Comparison of ENCODE assay signal across 1 cellular context in genomic region chr11:64743591-64744543, GRCh38.
TF ChIP-seq lines count a peak whose summit lies in the region.

Gene RASGRP2, minus strand, starts transcription at chr11:64744142. Its CDS starts 1,276 bp downstream, at chr11:64742866.

TF ChIP-seq in K562, 482 proteins besides CTCF, POLR2A, EP300 and RAD21 (continued from another document and continues in another):
- TF ChIP-seq ZNF511 (CRISPR knock-in tag; IDR thresholded peaks at IDR 0.05) (no peak), ZFPM2 (CRISPR knock-in tag; IDR thresholded peaks at IDR 0.05) (no peak), GABPA (tag; conservative IDR thresholded peaks at IDR 0.05; ENCODE audit: low read depth) (no peak), NFXL1 (CRISPR knock-in tag; IDR thresholded peaks at IDR 0.05) (no peak), BRD9 (IDR thresholded peaks at IDR 0.05; ENCODE audit: low read depth, partially characterized antibody) (peak; percentile 40), TCF7L2 (IDR thresholded peaks at IDR 0.05; ENCODE audit: low read depth, low read length) (no peak), CGGBP1 (CRISPR knock-in tag; IDR thresholded peaks at IDR 0.05) (no peak), ARID4B (CRISPR knock-in tag; IDR thresholded peaks at IDR 0.05) (no peak; the same call in 1 of the 2 replicates), GATAD2A (IDR thresholded peaks at IDR 0.05) (no peak), POLR2AphosphoS2 (IDR thresholded peaks at IDR 0.05; ENCODE audit: low read length) (no peak), ZNF79 (CRISPR knock-in tag; IDR thresholded peaks at IDR 0.05; ENCODE audit: low read depth) (no peak), BDP1 (IDR thresholded peaks at IDR 0.05; ENCODE audit: insufficient read depth, insufficient read length) (no peak), FOXJ2 (tag; IDR thresholded peaks at IDR 0.05) (no peak), POLR2G (IDR thresholded peaks at IDR 0.05; ENCODE audit: low read depth, low read length) (peak; percentile 61), CREB3 (tag; conservative IDR thresholded peaks at IDR 0.05; ENCODE audit: low read depth) (no peak), ZNF766 (CRISPR knock-in tag; conservative IDR thresholded peaks at IDR 0.05) (0 out of 2 replicates have a peak, but pooled peaks have one; percentile 52), ZNF717 (CRISPR knock-in tag; IDR thresholded peaks at IDR 0.05) (no peak), SNIP1 (IDR thresholded peaks at IDR 0.05; ENCODE audit: low read depth) (no peak), MAZ (CRISPR knock-in tag; conservative IDR thresholded peaks at IDR 0.05 in 1 of 2, IDR thresholded peaks at IDR 0.05 in 1 of 2) (peak; percentile 28 to 75; a peak in 2 of 4 replicates), HMBOX1 (IDR thresholded peaks at IDR 0.05) (no peak), ZNF124 (CRISPR knock-in tag; IDR thresholded peaks at IDR 0.05) (no peak), ZNF217 (CRISPR knock-in tag; IDR thresholded peaks at IDR 0.05) (no peak), TEAD4 (IDR thresholded peaks at IDR 0.05; ENCODE audit: low read length) (no peak; the same call in 1 of the 2 replicates), TEAD4 (CRISPR knock-in tag; IDR thresholded peaks at IDR 0.05; ENCODE audit: borderline replicate concordance) (no peak), HDGF (IDR thresholded peaks at IDR 0.05) (no peak), ZC3H11A (IDR thresholded peaks at IDR 0.05; ENCODE audit: low read depth, low read length) (no peak), ZEB2 (IDR thresholded peaks at IDR 0.05) (no peak), IFI16 (CRISPR knock-in tag; IDR thresholded peaks at IDR 0.05) (no peak), KAT7 (CRISPR knock-in tag; IDR thresholded peaks at IDR 0.05; ENCODE audit: borderline replicate concordance) (no peak), ZC3H4 (CRISPR knock-in tag; IDR thresholded peaks at IDR 0.05; ENCODE audit: borderline replicate concordance) (no peak), SIX5 (IDR thresholded peaks at IDR 0.05; ENCODE audit: borderline replicate concordance in 1 of 2, insufficient read depth in 1 of 2, low read depth in 1 of 2, low read length in 2 of 2) (no peak), ZNF57 (CRISPR knock-in tag; IDR thresholded peaks at IDR 0.05) (no peak), PKNOX1 (IDR thresholded peaks at IDR 0.05) (no peak), YY1 (IDR thresholded peaks at IDR 0.05; ENCODE audit: borderline replicate concordance in 1 of 3, control insufficient read depth in 1 of 3, extremely low read depth in 1 of 3, insufficient read depth in 3 of 3, insufficient read length in 1 of 3, insufficient replicate concordance in 2 of 3, low read depth in 1 of 3, low read length in 2 of 3) (peak in 2 of 3 experiments; percentile 44 to 52), CBX5 (IDR thresholded peaks at IDR 0.05; ENCODE audit: borderline replicate concordance, low read depth) (no peak), ZFP30 (CRISPR knock-in tag; IDR thresholded peaks at IDR 0.05; ENCODE audit: borderline replicate concordance) (no peak), PCBP2 (IDR thresholded peaks at IDR 0.05; ENCODE audit: low read depth, low read length, poor library complexity, severe bottlenecking) (no peak), PRPF4 (IDR thresholded peaks at IDR 0.05; ENCODE audit: insufficient read depth, low read depth, low read length, poor library complexity, severe bottlenecking) (no peak), ZNF644 (tag; IDR thresholded peaks at IDR 0.05; ENCODE audit: low read depth) (no peak), ZNF253 (CRISPR knock-in tag; conservative IDR thresholded peaks at IDR 0.05) (no peak), HNRNPUL1 (IDR thresholded peaks at IDR 0.05; ENCODE audit: low read length) (no peak), NCOA4 (IDR thresholded peaks at IDR 0.05; ENCODE audit: partially characterized antibody) (peak; percentile 3), POLR3A (IDR thresholded peaks at IDR 0.05; ENCODE audit: borderline replicate concordance, extremely low read depth, insufficient read depth, insufficient read length) (no peak), NCOA1 (IDR thresholded peaks at IDR 0.05; ENCODE audit: low read depth) (no peak)
- TF ChIP-seq, protein P1, sequence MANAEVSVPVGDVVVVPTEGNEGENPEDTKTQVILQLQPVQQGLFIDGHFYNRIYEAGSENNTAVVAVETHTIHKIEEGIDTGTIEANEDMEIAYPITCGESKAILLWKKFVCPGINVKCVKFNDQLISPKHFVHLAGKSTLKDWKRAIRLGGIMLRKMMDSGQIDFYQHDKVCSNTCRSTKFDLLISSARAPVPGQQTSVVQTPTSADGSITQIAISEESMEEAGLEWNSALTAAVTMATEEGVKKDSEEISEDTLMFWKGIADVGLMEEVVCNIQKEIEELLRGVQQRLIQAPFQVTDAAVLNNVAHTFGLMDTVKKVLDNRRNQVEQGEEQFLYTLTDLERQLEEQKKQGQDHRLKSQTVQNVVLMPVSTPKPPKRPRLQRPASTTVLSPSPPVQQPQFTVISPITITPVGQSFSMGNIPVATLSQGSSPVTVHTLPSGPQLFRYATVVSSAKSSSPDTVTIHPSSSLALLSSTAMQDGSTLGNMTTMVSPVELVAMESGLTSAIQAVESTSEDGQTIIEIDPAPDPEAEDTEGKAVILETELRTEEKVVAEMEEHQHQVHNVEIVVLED (CRISPR knock-in tag; IDR thresholded peaks at IDR 0.05), result no peak
- TF ChIP-seq, protein P2, sequence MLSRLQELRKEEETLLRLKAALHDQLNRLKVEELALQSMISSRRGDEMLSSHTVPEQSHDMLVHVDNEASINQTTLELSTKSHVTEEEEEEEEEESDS (CRISPR knock-in tag; IDR thresholded peaks at IDR 0.05), result no peak
- TF ChIP-seq, protein P3, sequence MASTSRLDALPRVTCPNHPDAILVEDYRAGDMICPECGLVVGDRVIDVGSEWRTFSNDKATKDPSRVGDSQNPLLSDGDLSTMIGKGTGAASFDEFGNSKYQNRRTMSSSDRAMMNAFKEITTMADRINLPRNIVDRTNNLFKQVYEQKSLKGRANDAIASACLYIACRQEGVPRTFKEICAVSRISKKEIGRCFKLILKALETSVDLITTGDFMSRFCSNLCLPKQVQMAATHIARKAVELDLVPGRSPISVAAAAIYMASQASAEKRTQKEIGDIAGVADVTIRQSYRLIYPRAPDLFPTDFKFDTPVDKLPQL (IDR thresholded peaks at IDR 0.05; ENCODE audit: extremely low read depth, insufficient read length), result no peak
- TF ChIP-seq, protein P4, sequence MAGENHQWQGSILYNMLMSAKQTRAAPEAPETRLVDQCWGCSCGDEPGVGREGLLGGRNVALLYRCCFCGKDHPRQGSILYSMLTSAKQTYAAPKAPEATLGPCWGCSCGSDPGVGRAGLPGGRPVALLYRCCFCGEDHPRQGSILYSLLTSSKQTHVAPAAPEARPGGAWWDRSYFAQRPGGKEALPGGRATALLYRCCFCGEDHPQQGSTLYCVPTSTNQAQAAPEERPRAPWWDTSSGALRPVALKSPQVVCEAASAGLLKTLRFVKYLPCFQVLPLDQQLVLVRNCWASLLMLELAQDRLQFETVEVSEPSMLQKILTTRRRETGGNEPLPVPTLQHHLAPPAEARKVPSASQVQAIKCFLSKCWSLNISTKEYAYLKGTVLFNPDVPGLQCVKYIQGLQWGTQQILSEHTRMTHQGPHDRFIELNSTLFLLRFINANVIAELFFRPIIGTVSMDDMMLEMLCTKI (IDR thresholded peaks at IDR 0.05; ENCODE audit: partially characterized antibody), result no peak
- TF ChIP-seq, protein P5, sequence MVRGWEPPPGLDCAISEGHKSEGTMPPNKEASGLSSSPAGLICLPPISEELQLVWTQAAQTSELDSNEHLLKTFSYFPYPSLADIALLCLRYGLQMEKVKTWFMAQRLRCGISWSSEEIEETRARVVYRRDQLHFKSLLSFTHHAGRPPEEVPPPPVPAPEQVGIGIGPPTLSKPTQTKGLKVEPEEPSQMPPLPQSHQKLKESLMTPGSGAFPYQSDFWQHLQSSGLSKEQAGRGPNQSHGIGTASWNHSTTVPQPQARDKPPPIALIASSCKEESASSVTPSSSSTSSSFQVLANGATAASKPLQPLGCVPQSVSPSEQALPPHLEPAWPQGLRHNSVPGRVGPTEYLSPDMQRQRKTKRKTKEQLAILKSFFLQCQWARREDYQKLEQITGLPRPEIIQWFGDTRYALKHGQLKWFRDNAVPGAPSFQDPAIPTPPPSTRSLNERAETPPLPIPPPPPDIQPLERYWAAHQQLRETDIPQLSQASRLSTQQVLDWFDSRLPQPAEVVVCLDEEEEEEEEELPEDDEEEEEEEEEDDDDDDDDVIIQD (CRISPR knock-in tag; IDR thresholded peaks at IDR 0.05), result no peak
- TF ChIP-seq, protein P6, sequence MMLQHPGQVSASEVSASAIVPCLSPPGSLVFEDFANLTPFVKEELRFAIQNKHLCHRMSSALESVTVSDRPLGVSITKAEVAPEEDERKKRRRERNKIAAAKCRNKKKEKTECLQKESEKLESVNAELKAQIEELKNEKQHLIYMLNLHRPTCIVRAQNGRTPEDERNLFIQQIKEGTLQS (IDR thresholded peaks at IDR 0.05), result no peak
- TF ChIP-seq, protein P6 (CRISPR knock-in tag; conservative IDR thresholded peaks at IDR 0.05), result no peak
- TF ChIP-seq, protein P7, sequence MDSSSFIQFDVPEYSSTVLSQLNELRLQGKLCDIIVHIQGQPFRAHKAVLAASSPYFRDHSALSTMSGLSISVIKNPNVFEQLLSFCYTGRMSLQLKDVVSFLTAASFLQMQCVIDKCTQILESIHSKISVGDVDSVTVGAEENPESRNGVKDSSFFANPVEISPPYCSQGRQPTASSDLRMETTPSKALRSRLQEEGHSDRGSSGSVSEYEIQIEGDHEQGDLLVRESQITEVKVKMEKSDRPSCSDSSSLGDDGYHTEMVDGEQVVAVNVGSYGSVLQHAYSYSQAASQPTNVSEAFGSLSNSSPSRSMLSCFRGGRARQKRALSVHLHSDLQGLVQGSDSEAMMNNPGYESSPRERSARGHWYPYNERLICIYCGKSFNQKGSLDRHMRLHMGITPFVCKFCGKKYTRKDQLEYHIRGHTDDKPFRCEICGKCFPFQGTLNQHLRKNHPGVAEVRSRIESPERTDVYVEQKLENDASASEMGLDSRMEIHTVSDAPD (CRISPR knock-in tag; IDR thresholded peaks at IDR 0.05), result no peak
